In the genomic region with DNA sequence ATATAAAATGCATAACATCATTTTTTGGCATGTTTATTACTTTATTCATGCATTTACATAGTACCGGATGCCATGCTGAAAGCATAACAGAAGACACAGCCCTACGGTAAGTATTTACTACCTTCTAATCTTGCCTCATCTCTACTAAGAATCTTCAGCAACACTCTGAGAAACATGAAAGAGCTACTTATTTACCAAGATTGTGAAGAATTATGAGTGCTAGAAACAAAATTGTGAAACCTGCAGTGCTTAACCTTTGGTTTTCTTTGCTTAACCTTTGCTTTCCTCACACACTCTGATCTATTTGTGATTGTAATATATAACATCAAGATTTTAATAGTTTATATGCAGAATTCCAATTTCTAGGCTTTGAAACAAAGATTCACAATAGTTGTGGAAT, we compare ENCODE assay signal across 20 cellular contexts. TPM values are rescaled to one million over a fixed set of nuclear protein-coding genes. Genes with fewer than 3 reads are reported as not detected.
DNase-seq lines count a peak whose midpoint lies in the region; ATAC-seq and TF ChIP-seq lines count a peak whose summit lies in the region.
"Had no signal": no experiment of that assay in that cellular context is flagged by ENCODE, and none has a peak within 500 bp of the region (broad histone marks: within the 10 kb centered on the region; RNA-seq: fewer than 3 reads in every experiment).

No MANE protein-coding gene starts in this region.

- peaks cover 45% of the 10 kb centered on the region for H4K20me1 ChIP-seq in Loucy (ENCODE audit: insufficient read depth, low read length, poor library complexity, severe bottlenecking)

- H3K4me3 Mint-ChIP-seq in CD4-positive, CD25-positive, alpha-beta regulatory T cell, result peak overlapping the region; percentile 28 to 63 (median 52)
- no peak overlapping the region for H3K4me3 Mint-ChIP-seq in activated CD8-positive, alpha-beta T cell treated with anti-CD3 and anti-CD28 coated beads, Interleukin-2, amount 10 ng/mL, durations not matched to agents 7 days and 5 days
- H3K4me3 Mint-ChIP-seq: HFFc6 had no signal

- no peaks in the 10 kb centered on the region for H3K9me2 ChIP-seq in Loucy (replicated peaks; ENCODE audit: low read depth, low read length)

- in situ Hi-C loops in HAP-1 (cut with MboI; ENCODE audit: low sequenced_read_pairs), result no loop called here

- POLR2A ChIA-PET in activated CD8-positive, alpha-beta T cell treated with anti-CD3 and anti-CD28 coated beads, Interleukin-2, amount 10 ng/mL, durations not matched to agents 7 days and 5 days (lab: Charles Lee), result no interaction called here

- ATAC-seq in CD4-positive, CD25-positive, alpha-beta regulatory T cell (ENCODE audit: low read depth in 2 of 2), result peak; percentile 88 to 93
- no peak for ATAC-seq in activated CD8-positive, alpha-beta T cell treated with anti-CD3 and anti-CD28 coated beads, Interleukin-2, amount 10 ng/mL, durations not matched to agents 7 days and 5 days

- H3K4me1 ChIP-seq in CD4-positive, CD25-positive, alpha-beta regulatory T cell (ENCODE audit: control insufficient read depth, insufficient read depth, low read length, poor library complexity, severe bottlenecking), result peaks cover 58% of the 10 kb centered on the region
- H3K4me1 ChIP-seq in Loucy (ENCODE audit: insufficient read depth, low read length, poor library complexity, severe bottlenecking) (peaks cover 82% of the 10 kb centered on the region), liver (ENCODE audit: control insufficient read depth in 4 of 4, insufficient read depth in 4 of 4, low read length in 3 of 4) (peaks cover 2 to 35% (median 22%) of the 10 kb centered on the region in 4 donors), HAP-1 (peaks cover 3% of the 10 kb centered on the region)

- no peaks in the 10 kb centered on the region for H3K27me3 Mint-ChIP-seq in CD4-positive, CD25-positive, alpha-beta regulatory T cell
- no peaks in the 10 kb centered on the region for H3K27me3 Mint-ChIP-seq in activated CD8-positive, alpha-beta T cell treated with anti-CD3 and anti-CD28 coated beads, Interleukin-2, amount 10 ng/mL, durations not matched to agents 7 days and 5 days (ENCODE audit: low read depth)

- H3K4me2 ChIP-seq in Loucy (ENCODE audit: low read depth, low read length, poor library complexity, severe bottlenecking), result peak overlapping the region; percentile 89
- H3K4me2 ChIP-seq: BLaER1 treated with 17β-estradiol and CSF1 and Interleukin-3, amounts not matched to agents 10 nM and 100 nM; KMS-11 had no signal

- peak in 2 of 3 donors; percentile 43 to 70 for DNase-seq in CD4-positive, CD25-positive, alpha-beta regulatory T cell
- DNase-seq in amniotic epithelial cell (ENCODE audit: low read depth) (peak; percentile 70), HAP-1 (ENCODE audit: low spot score in 2 of 2) (no peak)
- no peak for DNase-seq in activated CD8-positive, alpha-beta T cell treated with anti-CD3 and anti-CD28 coated beads, Interleukin-2, amount 10 ng/mL, durations not matched to agents 7 days and 5 days
- DNase-seq in stimulated activated CD4-positive, alpha-beta T cell treated with anti-CD3 and anti-CD28 coated beads, Interleukin-4, amount 100 ng/mL, for 24 hours, result no peak
- no peak for DNase-seq in activated CD8-positive, alpha-beta memory T cell treated with anti-CD3 and anti-CD28 coated beads, Interleukin-2, amount 50 U/mL, for 4 hours
- DNase-seq: 8988T, GDM1, H7, HFFc6, NCI-H1417, NCI-H187 treated with DMSO at 0.1 percent for 48 hours, NCI-H510A, SHP77 treated with DMSO at 0.1 percent for 48 hours had no signal

- peak overlapping the region; percentile 72 for H3K27ac ChIP-seq in CD4-positive, CD25-positive, alpha-beta regulatory T cell (ENCODE audit: insufficient read depth, low read length, poor library complexity, severe bottlenecking)
- H3K27ac ChIP-seq in liver (ENCODE audit: low read depth in 1 of 2, low read length in 2 of 2), result no peak overlapping the region
- H3K27ac ChIP-seq: BLaER1 treated with 17β-estradiol and CSF1 and Interleukin-3, amounts not matched to agents 10 nM and 100 nM; KMS-11; RWPE1; SK-N-MC had no signal

- no peaks in the 10 kb centered on the region for H3K9me3 Mint-ChIP-seq in CD4-positive, CD25-positive, alpha-beta regulatory T cell
- no peaks in the 10 kb centered on the region for H3K9me3 Mint-ChIP-seq in activated CD8-positive, alpha-beta T cell treated with anti-CD3 and anti-CD28 coated beads, Interleukin-2, amount 10 ng/mL, durations not matched to agents 7 days and 5 days (ENCODE audit: insufficient read depth)
- H3K9me3 Mint-ChIP-seq: HFFc6 had no signal

- peaks cover 97% of the 10 kb centered on the region for H3K79me2 ChIP-seq in Loucy (ENCODE audit: insufficient read depth, low read length)

- peaks cover 37% of the 10 kb centered on the region for H3K36me3 Mint-ChIP-seq in CD4-positive, CD25-positive, alpha-beta regulatory T cell
- H3K36me3 Mint-ChIP-seq in activated CD8-positive, alpha-beta T cell treated with anti-CD3 and anti-CD28 coated beads, Interleukin-2, amount 10 ng/mL, durations not matched to agents 7 days and 5 days (ENCODE audit: low read depth), result peaks cover 48% of the 10 kb centered on the region

- H3K27ac Mint-ChIP-seq in CD4-positive, CD25-positive, alpha-beta regulatory T cell, result peak overlapping the region; percentile 31 to 43 (median 31)
- H3K27ac Mint-ChIP-seq in activated CD8-positive, alpha-beta T cell treated with anti-CD3 and anti-CD28 coated beads, Interleukin-2, amount 10 ng/mL, durations not matched to agents 7 days and 5 days, result no peak overlapping the region
- H3K27ac Mint-ChIP-seq: HFFc6 had no signal

- H2AFZ ChIP-seq in Loucy (ENCODE audit: low read length), result no peak overlapping the region

- no peaks in the 10 kb centered on the region for H3F3A ChIP-seq in Loucy (ENCODE audit: low read depth)

- peaks cover 51 to 76% (median 60%) of the 10 kb centered on the region in 4 donors for H3K4me1 Mint-ChIP-seq in CD4-positive, CD25-positive, alpha-beta regulatory T cell
- H3K4me1 Mint-ChIP-seq in activated CD8-positive, alpha-beta T cell treated with anti-CD3 and anti-CD28 coated beads, Interleukin-2, amount 10 ng/mL, durations not matched to agents 7 days and 5 days (ENCODE audit: low read depth), result peaks cover 27% of the 10 kb centered on the region

- H3K36me3 ChIP-seq in CD4-positive, CD25-positive, alpha-beta regulatory T cell (ENCODE audit: control insufficient read depth, insufficient read depth, low read length), result peaks cover 30% of the 10 kb centered on the region
- H3K36me3 ChIP-seq in Loucy (ENCODE audit: insufficient read depth, low read length) (peaks cover 48% of the 10 kb centered on the region), liver (ENCODE audit: control insufficient read depth in 4 of 4, insufficient read depth in 3 of 4, low read depth in 1 of 4, low read length in 3 of 4) (peaks cover 0 to 14% (median 4%) of the 10 kb centered on the region in 4 donors), HAP-1 (replicated peaks) (no peaks in the 10 kb centered on the region)

- peak overlapping the region; percentile 71 for H3K4me3 ChIP-seq in CD4-positive, CD25-positive, alpha-beta regulatory T cell (ENCODE audit: low read depth, low read length)
- H3K4me3 ChIP-seq in Loucy (ENCODE audit: low read length, poor library complexity, severe bottlenecking), result peak overlapping the region; percentile 78
- no peak overlapping the region for H3K4me3 ChIP-seq in liver (ENCODE audit: low read depth in 1 of 3, low read length in 3 of 3)
- no peak overlapping the region for H3K4me3 ChIP-seq in HAP-1
- H3K4me3 ChIP-seq: BLaER1 treated with 17β-estradiol and CSF1 and Interleukin-3, amounts not matched to agents 10 nM and 100 nM; SK-N-MC had no signal

- peak overlapping the region; percentile 48 for H3K9ac ChIP-seq in Loucy (ENCODE audit: low read depth, low read length, poor library complexity, severe bottlenecking)
- no peak overlapping the region for H3K9ac ChIP-seq in liver (ENCODE audit: low read depth in 1 of 2, low read length in 2 of 2)
- H3K9ac ChIP-seq: BLaER1 treated with 17β-estradiol and CSF1 and Interleukin-3, amounts not matched to agents 10 nM and 100 nM; KMS-11 had no signal

- H3K9me3 ChIP-seq in CD4-positive, CD25-positive, alpha-beta regulatory T cell (ENCODE audit: control insufficient read depth in 2 of 2, low read length in 2 of 2), result no peaks in the 10 kb centered on the region
- H3K9me3 ChIP-seq in Loucy (ENCODE audit: insufficient read depth, low read depth, low read length), result no peaks in the 10 kb centered on the region
- no peaks in the 10 kb centered on the region for H3K9me3 ChIP-seq in liver (ENCODE audit: control insufficient read depth in 4 of 4, low read length in 3 of 4)
- H3K9me3 ChIP-seq in HAP-1, result no peaks in the 10 kb centered on the region

- no peaks in the 10 kb centered on the region for H3K27me3 ChIP-seq in CD4-positive, CD25-positive, alpha-beta regulatory T cell (ENCODE audit: control insufficient read depth, insufficient read depth, low read length)
- H3K27me3 ChIP-seq in Loucy (ENCODE audit: insufficient read depth, low read length, poor library complexity, severe bottlenecking), result no peaks in the 10 kb centered on the region
- no peaks in the 10 kb centered on the region for H3K27me3 ChIP-seq in liver (ENCODE audit: control insufficient read depth in 4 of 4, insufficient read depth in 4 of 4, low read length in 3 of 4)
- no peaks in the 10 kb centered on the region for H3K27me3 ChIP-seq in HAP-1 (ENCODE audit: low read depth)
- H3K27me3 ChIP-seq: BLaER1 treated with 17β-estradiol and CSF1 and Interleukin-3, amounts not matched to agents 10 nM and 100 nM had no signal

- CTCF ChIA-PET in activated CD8-positive, alpha-beta T cell treated with anti-CD3 and anti-CD28 coated beads, Interleukin-2, amount 10 ng/mL, durations not matched to agents 7 days and 5 days (lab: Charles Lee), result no interaction called here

- TF ChIP-seq RAD21 in liver (IDR thresholded peaks at IDR 0.05), result no peak

- 48% methylated on average over 2 of the region's 2 CpGs for WGBS in liver

- TF ChIP-seq CTCF in Loucy (conservative IDR thresholded peaks at IDR 0.05; ENCODE audit: low read length), result no peak
- no peak for TF ChIP-seq CTCF in liver (IDR thresholded peaks at IDR 0.05; ENCODE audit: low read depth, low read length, missing input control)

TF ChIP-seq in liver, 16 proteins besides CTCF, POLR2A, EP300 and RAD21 (continues in another document):
- TF ChIP-seq RXRA (IDR thresholded peaks at IDR 0.05) (peak in 1 of 2 donors; percentile 23), JUND (IDR thresholded peaks at IDR 0.05) (peak in 1 of 2 donors; percentile 26), GABPA (IDR thresholded peaks at IDR 0.05 in 1 of 2, conservative IDR thresholded peaks at IDR 0.05 in 1 of 2) (no peak), TAF1 (conservative IDR thresholded peaks at IDR 0.05) (no peak), FOXA2 (IDR thresholded peaks at IDR 0.05) (peak; percentile 23)
- TF ChIP-seq, protein P1, sequence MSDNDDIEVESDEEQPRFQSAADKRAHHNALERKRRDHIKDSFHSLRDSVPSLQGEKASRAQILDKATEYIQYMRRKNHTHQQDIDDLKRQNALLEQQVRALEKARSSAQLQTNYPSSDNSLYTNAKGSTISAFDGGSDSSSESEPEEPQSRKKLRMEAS (IDR thresholded peaks at IDR 0.05), result no peak

RNA-seq across cellular contexts. Expression of a gene that starts 7.4 kb away (rescaled TPM):
- total RNA-seq in CD4-positive, CD25-positive, alpha-beta regulatory T cell, result 117 TPM
- polyA plus RNA-seq in CD4-positive, CD25-positive, alpha-beta regulatory T cell, result 10 to 100 TPM; 66.4 to 98.4 (median 69.1) TPM
- total RNA-seq in liver, result 10 to 100 TPM; 19.3 to 30.5 TPM
- polyA plus RNA-seq in liver, result 10 to 100 TPM; 16.1 to 23.3 TPM
- total RNA-seq in activated CD8-positive, alpha-beta T cell treated with anti-CD3 and anti-CD28 coated beads, Interleukin-2, amount 10 ng/mL, durations not matched to agents 7 days and 5 days, result 10 to 100 TPM; 15.0 to 18.0 TPM

Comparison
In these comparisons a context has a peak if more than half of its experiments do, and no peak if none do; other contexts are left out.
1. DNase-seq: peak in CD4-positive, CD25-positive, alpha-beta regulatory T cell (2 of 3) and amniotic epithelial cell (single experiment); none in activated CD8-positive, alpha-beta T cell treated with anti-CD3 and anti-CD28 coated beads, Interleukin-2, amount 10 ng/mL, durations not matched to agents 7 days and 5 days (single experiment), stimulated activated CD4-positive, alpha-beta T cell treated with anti-CD3 and anti-CD28 coated beads, Interleukin-4, amount 100 ng/mL, for 24 hours (single experiment), activated CD8-positive, alpha-beta memory T cell treated with anti-CD3 and anti-CD28 coated beads, Interleukin-2, amount 50 U/mL, for 4 hours (single experiment) and HAP-1 (0 of 2).
2. H3K4me3 ChIP-seq: peak in CD4-positive, CD25-positive, alpha-beta regulatory T cell (single experiment) and Loucy (single experiment); none in liver (0 of 3) and HAP-1 (single experiment).